Comparison of ENCODE assay signal across 23 cellular contexts in genomic region chr13:92487238-92487637, GRCh38.
DNase-seq lines count a peak whose midpoint lies in the region; ATAC-seq, FAIRE-seq and TF ChIP-seq lines count a peak whose summit lies in the region.
"Had no signal": no experiment of that assay in that cellular context is flagged by ENCODE, and none has a peak within 500 bp of the region (broad histone marks: within the 10 kb centered on the region; RNA-seq: fewer than 3 reads in every experiment).

No MANE protein-coding gene starts in this region.

- H3K4me1 Mint-ChIP-seq in mesothelial cell of epicardium, result peaks cover 11% of the 10 kb centered on the region
- H3K4me1 Mint-ChIP-seq: B cell, IgD-negative memory B cell had no signal

- FAIRE-seq in A549 (lab: Jason Lieb, UNC), result no peak
- FAIRE-seq: GM12891, GM18507, H54 had no signal

- no peak for TF ChIP-seq CTCF in A549 (IDR thresholded peaks at IDR 0.05)
- no peak for TF ChIP-seq CTCF in epithelial cell of esophagus (IDR thresholded peaks at IDR 0.05; ENCODE audit: insufficient read depth, low read depth, low read length, missing control alignments)
- no peak for TF ChIP-seq CTCF in mesothelial cell of epicardium (IDR thresholded peaks at IDR 0.05; ENCODE audit: unreplicated experiment)

- no peak for TF ChIP-seq POLR2A in A549 (IDR thresholded peaks at IDR 0.05; ENCODE audit: low read length)

- H3K9me3 ChIP-seq in A549, result no peaks in the 10 kb centered on the region

- H3K36me3 Mint-ChIP-seq in mesothelial cell of epicardium, result peaks cover under 1% of the 10 kb centered on the region
- H3K36me3 Mint-ChIP-seq: CD8-positive, alpha-beta T cell; IgD-negative memory B cell had no signal

- H3K4me3 ChIP-seq in A549 (no peak overlapping the region), epithelial cell of esophagus (ENCODE audit: low read length) (no peak overlapping the region)
- H3K4me3 ChIP-seq: BLaER1 treated with 17β-estradiol and CSF1 and Interleukin-3, amounts not matched to agents 10 nM and 100 nM; GM23248 had no signal

- TF ChIP-seq EP300 in A549 (IDR thresholded peaks at IDR 0.05), result no peak

- POLR2A ChIA-PET in A549 (lab: Yijun Ruan, JAX), result no interaction called here

- ATAC-seq in A549, result no peak
- ATAC-seq: CD8-positive, alpha-beta T cell; HCT116 had no signal

- no peak overlapping the region for H3K4me3 Mint-ChIP-seq in mesothelial cell of epicardium
- H3K4me3 Mint-ChIP-seq: B cell; CD8-positive, alpha-beta T cell; HFFc6; IgD-negative memory B cell had no signal

- DNase-seq in A549 (ENCODE audit: low read depth in 1 of 2, low spot score in 1 of 2) (no peak), OCI-M1 (lab: John Stamatoyannopoulos, UW) (peak; percentile 7), epithelial cell of esophagus (ENCODE audit: low read depth) (peak; percentile 11), mesothelial cell of epicardium (ENCODE audit: low spot score in 2 of 2, unreplicated experiment in 2 of 2) (no peak), islet precursor cell (no peak), NCI-H1436 treated with DMSO at 0.1 percent for 48 hours (lab: John Stamatoyannopoulos, UW) (no peak), NCI-H187 (lab: John Stamatoyannopoulos, UW) (no peak)
- DNase-seq: 8988T; Calu3; CD8-positive, alpha-beta T cell; DMS53; DND-41; EL; GM23248; HFFc6 had no signal

- no peak overlapping the region for H3K4me2 ChIP-seq in A549
- H3K4me2 ChIP-seq: BLaER1 treated with 17β-estradiol and CSF1 and Interleukin-3, amounts not matched to agents 10 nM and 100 nM had no signal

- TF ChIP-seq RAD21 in A549 (conservative IDR thresholded peaks at IDR 0.05 in 1 of 2, IDR thresholded peaks at IDR 0.05 in 1 of 2), result no peak

- H3K9me3 Mint-ChIP-seq in mesothelial cell of epicardium, result peaks cover 4% of the 10 kb centered on the region

- no peaks in the 10 kb centered on the region for H3K4me1 ChIP-seq in A549
- H3K4me1 ChIP-seq: BLaER1 treated with 17β-estradiol and CSF1 and Interleukin-3, amounts not matched to agents 10 nM and 100 nM had no signal

- H3K27me3 Mint-ChIP-seq in mesothelial cell of epicardium (ENCODE audit: low read depth), result no peaks in the 10 kb centered on the region
- H3K27me3 Mint-ChIP-seq: B cell, IgD-negative memory B cell had no signal

- CTCF ChIA-PET in A549 (lab: Yijun Ruan, JAX), result no interaction called here

- H3K27ac Mint-ChIP-seq in mesothelial cell of epicardium, result peak overlapping the region; percentile 50
- H3K27ac Mint-ChIP-seq: B cell; CD8-positive, alpha-beta T cell; HFFc6; IgD-negative memory B cell had no signal

- no peak overlapping the region for H3K27ac ChIP-seq in A549
- H3K27ac ChIP-seq: BLaER1 treated with 17β-estradiol and CSF1 and Interleukin-3, amounts not matched to agents 10 nM and 100 nM; GM23248; HL-60 had no signal

TF ChIP-seq in A549, 52 proteins besides CTCF, POLR2A, EP300 and RAD21:
- no peak for TF ChIP-seq FOXS1 (CRISPR knock-in tag; IDR thresholded peaks at IDR 0.05)
- TF ChIP-seq NFE2L2 (conservative IDR thresholded peaks at IDR 0.05; ENCODE audit: low read length), result peak; percentile 33; the same call in 1 of the 2 replicates

Comparison
In these comparisons a context has a peak if more than half of its experiments do, and no peak if none do; other contexts are left out.
1. DNase-seq: peak in OCI-M1 (single experiment) and epithelial cell of esophagus (single experiment); none in A549 (0 of 2), mesothelial cell of epicardium (0 of 2), islet precursor cell (single experiment), NCI-H1436 treated with DMSO at 0.1 percent for 48 hours (single experiment) and NCI-H187 (0 of 2).